Comparison of ENCODE assay signal across 8 cellular contexts in genomic region chr9:135501261-135502167, GRCh38. TPM values are rescaled to one million over a fixed set of nuclear protein-coding genes. Genes with fewer than 3 reads are reported as not detected.
DNase-seq lines count a peak whose midpoint lies in the region; ATAC-seq and TF ChIP-seq lines count a peak whose summit lies in the region.

No MANE protein-coding gene starts in this region.

- H3K36me3 ChIP-seq in ACC112 (ENCODE audit: insufficient read depth, low read length) (peaks cover 9% of the 10 kb centered on the region; the same call in 1 of the 2 replicates), WERI-Rb-1 (peaks cover 51% of the 10 kb centered on the region), gastroesophageal sphincter (peaks cover 0 to 43% of the 10 kb centered on the region in 2 donors), prostate gland (peaks cover 0 to 4% of the 10 kb centered on the region in 2 donors)

- TF ChIP-seq POLR2A in gastroesophageal sphincter (IDR thresholded peaks at IDR 0.05): peak in 1 of 2 donors; percentile 24
- TF ChIP-seq POLR2A in prostate gland (IDR thresholded peaks at IDR 0.05): no peak

- H3K79me2 ChIP-seq in ACC112 (ENCODE audit: control insufficient read depth, insufficient read depth, low read length, unreplicated experiment): peaks cover 16% of the 10 kb centered on the region

- H3K4me3 ChIP-seq in ACC112 (ENCODE audit: low read depth, low read length) (peak overlapping the region; percentile 87), WERI-Rb-1 (ENCODE audit: low read depth, low read length) (peak overlapping the region; percentile 94), gastroesophageal sphincter (peak overlapping the region; percentile 71 to 98), prostate gland (peak overlapping the region; percentile 96 to 98)

- no peak overlapping the region for H2AFZ ChIP-seq in ACC112 (ENCODE audit: low read length, unreplicated experiment)

- TF ChIP-seq EP300 in gastroesophageal sphincter (IDR thresholded peaks at IDR 0.05): no peak

- in situ Hi-C loops in KBM-7 (cut with MboI; ENCODE audit: low pct_unique_long_range_greater_than_20kb, low sequenced_read_pairs): no loop called here

- H3K9me3 ChIP-seq in WERI-Rb-1 (ENCODE audit: severe bottlenecking): no peaks in the 10 kb centered on the region
- H3K9me3 ChIP-seq in gastroesophageal sphincter: no peaks in the 10 kb centered on the region
- no peaks in the 10 kb centered on the region for H3K9me3 ChIP-seq in prostate gland

- peak overlapping the region; percentile 22; the same call in 1 of the 2 replicates for H3K27ac ChIP-seq in ACC112 (ENCODE audit: low read depth, low read length)
- peak overlapping the region; percentile 94 for H3K27ac ChIP-seq in WERI-Rb-1
- H3K27ac ChIP-seq in gastroesophageal sphincter: peak overlapping the region in 3 of 4 donors; percentile 83 to 88 (median 86)
- H3K27ac ChIP-seq in prostate gland: peak overlapping the region; percentile 62 to 77

- TF ChIP-seq CTCF in WERI-Rb-1 (IDR thresholded peaks at IDR 0.05; ENCODE audit: low read depth, low read length): no peak
- TF ChIP-seq CTCF in gastroesophageal sphincter (IDR thresholded peaks at IDR 0.05): no peak
- TF ChIP-seq CTCF in prostate gland (IDR thresholded peaks at IDR 0.05): no peak

- 60 to 64% methylated on average over 1 to 5 of the region's 38 CpGs for WGBS in gastroesophageal sphincter (ENCODE audit: low coverage in 1 of 2), 2 donors
- 46% methylated on average over 38 of the region's 38 CpGs for WGBS in prostate gland

- intact Hi-C loops in prostate gland (cut with DNase I): no loop called here

- no peak for DNase-seq in WERI-Rb-1
- DNase-seq in prostate gland (ENCODE audit: low spot score): no peak
- DNase-seq in KBM-7: no peak
- DNase-seq in NCI-H187 (lab: John Stamatoyannopoulos, UW): no peak

- H3K27me3 ChIP-seq in ACC112 (ENCODE audit: insufficient read depth, low read length) (no peaks in the 10 kb centered on the region), WERI-Rb-1 (ENCODE audit: insufficient read depth, low read depth, severe bottlenecking) (no peaks in the 10 kb centered on the region), gastroesophageal sphincter (no peaks in the 10 kb centered on the region), prostate gland (replicated peaks; ENCODE audit: insufficient read depth) (no peaks in the 10 kb centered on the region)

- ATAC-seq in GM21515 (IDR thresholded peaks at IDR 0.05; ENCODE audit: unreplicated experiment): peak; percentile 40
- no peak for ATAC-seq in gastroesophageal sphincter
- ATAC-seq in HG02938 (IDR thresholded peaks at IDR 0.05; ENCODE audit: unreplicated experiment): no peak

- peaks cover 7% of the 10 kb centered on the region for H3K4me1 ChIP-seq in ACC112 (ENCODE audit: control insufficient read depth, insufficient read depth, low read length, unreplicated experiment)
- peaks cover 2 to 40% (median 15%) of the 10 kb centered on the region in 3 donors for H3K4me1 ChIP-seq in gastroesophageal sphincter
- peaks cover 7% of the 10 kb centered on the region for H3K4me1 ChIP-seq in prostate gland (replicated peaks)

RNA-seq across cellular contexts. Expression of gene MRPS2, which starts 1.0 kb away (rescaled TPM):
- total RNA-seq in gastroesophageal sphincter (10 to 100 TPM; 21.4 to 37.6 (median 25.6) TPM), prostate gland (10 to 100 TPM; 55.6 to 55.9 TPM)

RNA-seq across cellular contexts. Expression of gene LCN1, which starts 19.7 kb away (rescaled TPM):
- total RNA-seq in gastroesophageal sphincter (not detected), prostate gland (not detected)

RNA-seq across cellular contexts. Expression of gene PPP1R26, which starts 21.9 kb away (rescaled TPM):
- total RNA-seq in gastroesophageal sphincter (10 to 100 TPM; 10.9 to 25.0 (median 14.4) TPM), prostate gland (10 to 100 TPM; 15.3 to 41.9 TPM)

RNA-seq across cellular contexts. Expression of gene OBP2A, which starts 44.4 kb away (rescaled TPM):
- total RNA-seq in gastroesophageal sphincter: not detected
- total RNA-seq in prostate gland: 10 to 100 TPM in 1 of 2 donors, not detected in 1; 19.7 TPM

Comparison
In these comparisons a context has a peak if more than half of its experiments do, and no peak if none do; other contexts are left out.
1. H3K27ac ChIP-seq: peak in every context shown above with its lines; median percentile 94 in WERI-Rb-1; 86 in gastroesophageal sphincter; 70 in prostate gland; 22 in ACC112.